Comparison of ENCODE assay signal across 19 cellular contexts in genomic region chr6:124470803-124471202, GRCh38.
A peak's percentile ranks its signal among the peaks of the same experiment; 100 is the strongest.
DNase-seq lines count a peak whose midpoint lies in the region; TF ChIP-seq lines count a peak whose summit lies in the region.
"Had no signal": no experiment of that assay in that cellular context is flagged by ENCODE, and none has a peak within 500 bp of the region (broad histone marks: within the 10 kb centered on the region; RNA-seq: fewer than 3 reads in every experiment).

No MANE protein-coding gene starts in this region.

- H3K9me3 ChIP-seq in BE2C: no peaks in the 10 kb centered on the region
- H3K9me3 ChIP-seq: Peyer's patch had no signal

- DNase-seq in NCI-H748 (lab: John Stamatoyannopoulos, UW; ENCODE audit: unreplicated experiment): peak; percentile 30
- DNase-seq in NCI-H748 treated with DMSO at 0.1 percent for 48 hours (lab: John Stamatoyannopoulos, UW): no peak
- peak; percentile 54 for DNase-seq in LHCN-M2 (ENCODE audit: low read depth)
- peak; percentile 30 for DNase-seq in NCI-H1105 treated with DMSO at 0.1 percent for 48 hours (lab: John Stamatoyannopoulos, UW)
- DNase-seq in amniotic epithelial cell (ENCODE audit: low read depth): peak; percentile 7
- DNase-seq in BE2C: no peak
- DNase-seq in foreskin melanocyte: no peak
- DNase-seq: DMS79 treated with DMSO at 0.1 percent for 48 hours, GF-D8, HCEC 1CT, KBM-7, NCI-H1048, NCI-H1436, NCI-H187, NCI-H446 treated with DMSO at 0.1 percent for 48 hours, NCI-H526, Peyer's patch, SHP77 treated with DMSO at 0.1 percent for 48 hours, T-helper 1 cell had no signal

- H3K4me1 ChIP-seq in BE2C: no peaks in the 10 kb centered on the region
- H3K4me1 ChIP-seq: Peyer's patch had no signal

- no peaks in the 10 kb centered on the region for H3K27me3 ChIP-seq in BE2C
- H3K27me3 ChIP-seq: Peyer's patch had no signal

- H3K36me3 ChIP-seq in BE2C: no peaks in the 10 kb centered on the region
- H3K36me3 ChIP-seq: Peyer's patch had no signal

- no peak overlapping the region for H3K4me3 ChIP-seq in BE2C (ENCODE audit: low read depth, low read length)
- H3K4me3 ChIP-seq: Peyer's patch had no signal

- no peak for TF ChIP-seq CTCF in BE2C (IDR thresholded peaks at IDR 0.05; ENCODE audit: low read depth, low read length)

Comparison
In these comparisons a context has a peak if more than half of its experiments do, and no peak if none do; other contexts are left out.
1. DNase-seq: peak in NCI-H748 (single experiment), LHCN-M2 (single experiment), NCI-H1105 treated with DMSO at 0.1 percent for 48 hours (single experiment) and amniotic epithelial cell (single experiment); none in NCI-H748 treated with DMSO at 0.1 percent for 48 hours (single experiment), BE2C (single experiment) and foreskin melanocyte (single experiment).